Comparison of ENCODE assay signal across 10 cellular contexts in genomic region chr18:58761241-58761969, GRCh38.
DNase-seq lines count a peak whose midpoint lies in the region; ATAC-seq and TF ChIP-seq lines count a peak whose summit lies in the region.
"Had no signal": no experiment of that assay in that cellular context is flagged by ENCODE, and none has a peak within 500 bp of the region (broad histone marks: within the 10 kb centered on the region; RNA-seq: fewer than 3 reads in every experiment).

No MANE protein-coding gene starts in this region.

- no peak for TF ChIP-seq CTCF in stomach (IDR thresholded peaks at IDR 0.05)
- TF ChIP-seq CTCF in CD4-positive, alpha-beta T cell (IDR thresholded peaks at IDR 0.05): no peak
- no peak for TF ChIP-seq CTCF in lower lobe of right lung (IDR thresholded peaks at IDR 0.05)

- POLR2A ChIA-PET in activated CD4-positive, alpha-beta memory T cell treated with anti-CD3 and anti-CD28 coated beads for 36 hours (lab: Charles Lee): no interaction called here
- POLR2A ChIA-PET in CD4-positive, alpha-beta T cell (lab: Charles Lee): no interaction called here

- TF ChIP-seq POLR2A in stomach (IDR thresholded peaks at IDR 0.05): no peak

- H3K4me3 ChIP-seq in stomach: no peak overlapping the region
- no peak overlapping the region for H3K4me3 ChIP-seq in lower lobe of right lung

- 30 to 46% (median 33%) methylated on average over 14 of the region's 14 CpGs for WGBS in stomach, 5 donors

- H3K36me3 ChIP-seq in stomach (no peaks in the 10 kb centered on the region), lower lobe of right lung (no peaks in the 10 kb centered on the region)

- intact Hi-C loops in activated CD4-positive, alpha-beta memory T cell treated with anti-CD3 and anti-CD28 coated beads for 36 hours (cut with micrococcal nuclease): loop anchor here (5.0 to 10.0 kb wide), 3 partner anchors 64 to 717 kb away; partner anchors contain the start of genes MALT1 and NEDD4L
- intact Hi-C loops in stomach (cut with DNase I; ENCODE audit: low total_unique reads): loop anchor here (5.0 to 10.0 kb wide), 2 partner anchors 97 to 234 kb away; no protein-coding TSS in a partner anchor
- intact Hi-C loops in CD4-positive, alpha-beta T cell (cut with DNase I, micrococcal nuclease): loop anchor here (10.0 kb wide), 3 partner anchors 367 to 717 kb away; partner anchors contain the start of gene NEDD4L (in 1 of the 2)
- intact Hi-C loops in lower lobe of right lung (cut with DNase I): no loop called here

- H3K9me3 Mint-ChIP-seq in activated T-cell treated with anti-CD3 and anti-CD28 coated beads, Interleukin-2, amount 50 U/mL, for 4 hours: no peaks in the 10 kb centered on the region
- H3K9me3 Mint-ChIP-seq in activated T-cell treated with anti-CD3 and anti-CD28 coated beads, Interleukin-2, amount 50 U/mL, for 24 hours: no peaks in the 10 kb centered on the region
- no peaks in the 10 kb centered on the region for H3K9me3 Mint-ChIP-seq in activated CD4-positive, alpha-beta memory T cell treated with anti-CD3 and anti-CD28 coated beads for 36 hours
- no peaks in the 10 kb centered on the region for H3K9me3 Mint-ChIP-seq in CD4-positive, alpha-beta T cell

- H3K4me1 Mint-ChIP-seq in activated T-cell treated with anti-CD3 and anti-CD28 coated beads, Interleukin-2, amount 50 U/mL, for 4 hours (ENCODE audit: low read depth): peaks cover 23% of the 10 kb centered on the region
- H3K4me1 Mint-ChIP-seq in activated T-cell treated with anti-CD3 and anti-CD28 coated beads, Interleukin-2, amount 50 U/mL, for 24 hours (ENCODE audit: low read depth): peaks cover 19% of the 10 kb centered on the region
- peaks cover 18% of the 10 kb centered on the region for H3K4me1 Mint-ChIP-seq in activated CD4-positive, alpha-beta memory T cell treated with anti-CD3 and anti-CD28 coated beads for 36 hours (ENCODE audit: low read depth)
- H3K4me1 Mint-ChIP-seq in CD4-positive, alpha-beta T cell (ENCODE audit: low read depth): peaks cover 42% of the 10 kb centered on the region

- peaks cover 14% of the 10 kb centered on the region for H3K27me3 Mint-ChIP-seq in activated T-cell treated with anti-CD3 and anti-CD28 coated beads, Interleukin-2, amount 50 U/mL, for 4 hours (ENCODE audit: low read depth)
- H3K27me3 Mint-ChIP-seq in activated T-cell treated with anti-CD3 and anti-CD28 coated beads, Interleukin-2, amount 50 U/mL, for 24 hours: peaks cover 16% of the 10 kb centered on the region
- peaks cover 13% of the 10 kb centered on the region for H3K27me3 Mint-ChIP-seq in activated CD4-positive, alpha-beta memory T cell treated with anti-CD3 and anti-CD28 coated beads for 36 hours
- H3K27me3 Mint-ChIP-seq in CD4-positive, alpha-beta T cell: peaks cover 22% of the 10 kb centered on the region

- H3K4me1 ChIP-seq in stomach (peaks cover 0 to 19% (median 10%) of the 10 kb centered on the region in 4 donors), lower lobe of right lung (peaks cover 6% of the 10 kb centered on the region)

- DNase-seq in activated T-cell treated with anti-CD3 and anti-CD28 coated beads, Interleukin-2, amount 50 U/mL, for 4 hours: no peak
- no peak for DNase-seq in activated T-cell treated with anti-CD3 and anti-CD28 coated beads, Interleukin-2, amount 50 U/mL, for 24 hours
- peak; percentile 41 for DNase-seq in activated CD4-positive, alpha-beta memory T cell treated with anti-CD3 and anti-CD28 coated beads for 36 hours
- DNase-seq in stomach (peak; percentile 52), lower lobe of right lung (no peak), hippocampal formation (lab: John Stamatoyannopoulos, UW) (no peak)
- no peak for DNase-seq in CD4-positive, alpha-beta T cell
- DNase-seq: activated T-cell treated with anti-CD3 and anti-CD28 coated beads, Interleukin-2, amount 50 U/mL, for 1 hour had no signal

- peak overlapping the region; percentile 19 for H3K4me3 Mint-ChIP-seq in activated T-cell treated with anti-CD3 and anti-CD28 coated beads, Interleukin-2, amount 50 U/mL, for 4 hours
- no peak overlapping the region for H3K4me3 Mint-ChIP-seq in activated T-cell treated with anti-CD3 and anti-CD28 coated beads, Interleukin-2, amount 50 U/mL, for 24 hours
- H3K4me3 Mint-ChIP-seq in activated CD4-positive, alpha-beta memory T cell treated with anti-CD3 and anti-CD28 coated beads for 36 hours: no peak overlapping the region
- no peak overlapping the region for H3K4me3 Mint-ChIP-seq in CD4-positive, alpha-beta T cell

- no peak for TF ChIP-seq EP300 in stomach (IDR thresholded peaks at IDR 0.05)

- CTCF ChIA-PET in activated CD4-positive, alpha-beta memory T cell treated with anti-CD3 and anti-CD28 coated beads for 36 hours (lab: Charles Lee): interaction anchor here (1.1 to 10.9 kb wide), 4 partner anchors 8 to 235 kb away, joined by 3 to 442 read pairs (median 21); partner anchors contain the start of gene MALT1
- CTCF ChIA-PET in CD4-positive, alpha-beta T cell (lab: Charles Lee): no interaction called here

- H3K9me3 ChIP-seq in stomach: no peaks in the 10 kb centered on the region
- H3K9me3 ChIP-seq in CD4-positive, alpha-beta T cell (ENCODE audit: control insufficient read depth, low read length): no peaks in the 10 kb centered on the region
- no peaks in the 10 kb centered on the region for H3K9me3 ChIP-seq in lower lobe of right lung

- ATAC-seq in activated T-cell treated with anti-CD3 and anti-CD28 coated beads, Interleukin-2, amount 50 U/mL, for 4 hours: no peak
- ATAC-seq in HG03039 (IDR thresholded peaks at IDR 0.05; ENCODE audit: unreplicated experiment): peak; percentile 35
- no peak for ATAC-seq in CD4-positive, alpha-beta T cell (ENCODE audit: poor library complexity)
- ATAC-seq in lower lobe of right lung: no peak

- H3K36me3 Mint-ChIP-seq in activated T-cell treated with anti-CD3 and anti-CD28 coated beads, Interleukin-2, amount 50 U/mL, for 4 hours (ENCODE audit: insufficient read depth): no peaks in the 10 kb centered on the region
- H3K36me3 Mint-ChIP-seq in activated T-cell treated with anti-CD3 and anti-CD28 coated beads, Interleukin-2, amount 50 U/mL, for 24 hours (ENCODE audit: low read depth): no peaks in the 10 kb centered on the region
- no peaks in the 10 kb centered on the region for H3K36me3 Mint-ChIP-seq in activated CD4-positive, alpha-beta memory T cell treated with anti-CD3 and anti-CD28 coated beads for 36 hours
- H3K36me3 Mint-ChIP-seq in CD4-positive, alpha-beta T cell (ENCODE audit: low read depth): no peaks in the 10 kb centered on the region

- H3K27ac Mint-ChIP-seq in activated T-cell treated with anti-CD3 and anti-CD28 coated beads, Interleukin-2, amount 50 U/mL, for 24 hours: no peak overlapping the region
- H3K27ac Mint-ChIP-seq in activated CD4-positive, alpha-beta memory T cell treated with anti-CD3 and anti-CD28 coated beads for 36 hours: no peak overlapping the region
- H3K27ac Mint-ChIP-seq in CD4-positive, alpha-beta T cell: no peak overlapping the region

- H3K27ac ChIP-seq in stomach (peak overlapping the region in 3 of 5 donors; percentile 26 to 55 (median 50)), lower lobe of right lung (no peak overlapping the region)
- H3K27ac ChIP-seq in CD4-positive, alpha-beta T cell (ENCODE audit: low read depth, low read length): no peak overlapping the region
- H3K27ac ChIP-seq: C4-2B had no signal

- H3K27me3 ChIP-seq in stomach (peaks cover 0 to 19% (median 0%) of the 10 kb centered on the region in 3 donors), lower lobe of right lung (ENCODE audit: low read depth) (peaks cover 25% of the 10 kb centered on the region)
- peaks cover 18% of the 10 kb centered on the region for H3K27me3 ChIP-seq in CD4-positive, alpha-beta T cell (ENCODE audit: control insufficient read depth, insufficient read depth, low read length)

Comparison
In these comparisons a context has a peak if more than half of its experiments do, and no peak if none do; other contexts are left out.
1. DNase-seq: peak in activated CD4-positive, alpha-beta memory T cell treated with anti-CD3 and anti-CD28 coated beads for 36 hours (single experiment) and stomach (single experiment); none in activated T-cell treated with anti-CD3 and anti-CD28 coated beads, Interleukin-2, amount 50 U/mL, for 4 hours (single experiment), activated T-cell treated with anti-CD3 and anti-CD28 coated beads, Interleukin-2, amount 50 U/mL, for 24 hours (single experiment), CD4-positive, alpha-beta T cell (0 of 10), lower lobe of right lung (single experiment) and hippocampal formation (0 of 2).
2. H3K27ac ChIP-seq: peak in stomach (3 of 5); none in CD4-positive, alpha-beta T cell (single experiment) and lower lobe of right lung (single experiment).